25 cellular contexts compared by ENCODE assay signal in genomic region chr11:11558352-11558751, GRCh38.
A peak's percentile ranks its signal among the peaks of the same experiment; 100 is the strongest.
DNase-seq lines count a peak whose midpoint lies in the region; ATAC-seq and TF ChIP-seq lines count a peak whose summit lies in the region.
"Had no signal": no experiment of that assay in that cellular context is flagged by ENCODE, and none has a peak within 500 bp of the region (broad histone marks: within the 10 kb centered on the region; RNA-seq: fewer than 3 reads in every experiment).

No MANE protein-coding gene starts in this region.

- H3K9me3 Mint-ChIP-seq in GM23338: no peaks in the 10 kb centered on the region

- H3K36me3 Mint-ChIP-seq in GM23338 (ENCODE audit: low read depth): no peaks in the 10 kb centered on the region
- H3K36me3 Mint-ChIP-seq: activated CD8-positive, alpha-beta memory T cell treated with anti-CD3 and anti-CD28 coated beads, Interleukin-2, amount 10 ng/mL, durations not matched to agents 7 days and 5 days; naive thymus-derived CD4-positive, alpha-beta T cell had no signal

- no peaks in the 10 kb centered on the region for H3K27me3 Mint-ChIP-seq in GM23338 (ENCODE audit: insufficient read depth, low read depth, poor library complexity)
- H3K27me3 Mint-ChIP-seq: activated CD4-positive, alpha-beta T cell treated with anti-CD3 and anti-CD28 coated beads, Interleukin-2, amount 10 ng/mL, durations not matched to agents 24 days and 14 days; stimulated activated naive CD8-positive, alpha-beta T cell treated with anti-CD3 and anti-CD28 coated beads, Interleukin-15, amount 100 ng/mL, for 72 hours had no signal

- no peak for DNase-seq in GM23338 (ENCODE audit: low spot score)
- DNase-seq in NCI-H69 (lab: John Stamatoyannopoulos, UW): peak; percentile 32
- DNase-seq in left ventricle myocardium inferior: no peak
- DNase-seq in mucosa of gallbladder (ENCODE audit: low spot score): peak; percentile 40
- DNase-seq in HAP-1 (ENCODE audit: low spot score in 2 of 2): no peak
- no peak for DNase-seq in activated T-cell treated with anti-CD3 and anti-CD28 coated beads for 4 hours
- DNase-seq: activated CD4-positive, alpha-beta T cell treated with anti-CD3 and anti-CD28 coated beads, Interleukin-2, amount 10 ng/mL, durations not matched to agents 24 days and 14 days; activated CD8-positive, alpha-beta memory T cell treated with anti-CD3 and anti-CD28 coated beads, Interleukin-2, amount 10 ng/mL, durations not matched to agents 7 days and 5 days; activated naive CD4-positive, alpha-beta T cell; activated T-cell treated with anti-CD3 and anti-CD28 coated beads, Interleukin-2, amount 50 U/mL, for 72 hours; MM.1S; naive thymus-derived CD4-positive, alpha-beta T cell; NCI-H1436 treated with DMSO at 0.1 percent for 48 hours; NCI-H2107; NK-92 treated with Interleukin-12 subunit alpha and Interleukin-12 subunit beta, amount 100 ng/mL, for 24 hours; PC-3; SHP77 treated with DMSO at 0.1 percent for 48 hours; small intestine; stimulated activated CD4-positive, alpha-beta T cell treated with anti-CD3 and anti-CD28 coated beads, Interleukin-1b, Interleukin-23, amount 100 ng/mL, for 48 hours; stimulated activated CD8-positive, alpha-beta memory T cell treated with anti-CD3 and anti-CD28 coated beads, Interleukin-4, amount 100 ng/mL, for 48 hours; stimulated activated naive CD8-positive, alpha-beta T cell treated with anti-CD3 and anti-CD28 coated beads, Interleukin-15, amount 100 ng/mL, for 72 hours; T-helper 9 cell had no signal

- intact Hi-C loops in left ventricle myocardium inferior (cut with micrococcal nuclease): no loop called here

- ATAC-seq in GM23338 (peak; percentile 31; the same call in 2 of the 3 replicates), HG03139 (IDR thresholded peaks at IDR 0.05; ENCODE audit: unreplicated experiment) (no peak)
- ATAC-seq: activated CD8-positive, alpha-beta memory T cell treated with anti-CD3 and anti-CD28 coated beads, Interleukin-2, amount 10 ng/mL, durations not matched to agents 7 days and 5 days; activated T-cell treated with anti-CD3 and anti-CD28 coated beads, Interleukin-2, amount 50 U/mL, for 72 hours; HCT116; naive thymus-derived CD4-positive, alpha-beta T cell; PC-3; stimulated activated naive CD8-positive, alpha-beta T cell treated with anti-CD3 and anti-CD28 coated beads, Interleukin-15, amount 100 ng/mL, for 72 hours had no signal

- no peaks in the 10 kb centered on the region for H3F3A ChIP-seq in GM23338 (replicated peaks; ENCODE audit: low read depth)

- no peaks in the 10 kb centered on the region for H3K79me2 ChIP-seq in GM23338 (replicated peaks; ENCODE audit: insufficient read depth)

- H3K9me3 ChIP-seq in left ventricle myocardium inferior (replicated peaks) (no peaks in the 10 kb centered on the region), HAP-1 (no peaks in the 10 kb centered on the region)
- H3K9me3 ChIP-seq: tibial artery had no signal

- H3K4me3 Mint-ChIP-seq in GM23338: no peak overlapping the region
- H3K4me3 Mint-ChIP-seq: activated CD4-positive, alpha-beta T cell treated with anti-CD3 and anti-CD28 coated beads, Interleukin-2, amount 10 ng/mL, durations not matched to agents 24 days and 14 days; activated CD8-positive, alpha-beta memory T cell treated with anti-CD3 and anti-CD28 coated beads, Interleukin-2, amount 10 ng/mL, durations not matched to agents 7 days and 5 days; activated T-cell treated with anti-CD3 and anti-CD28 coated beads, Interleukin-2, amount 50 U/mL, for 72 hours; naive thymus-derived CD4-positive, alpha-beta T cell; stimulated activated naive CD8-positive, alpha-beta T cell treated with anti-CD3 and anti-CD28 coated beads, Interleukin-15, amount 100 ng/mL, for 72 hours had no signal

- no peak overlapping the region for H3K27ac Mint-ChIP-seq in GM23338
- H3K27ac Mint-ChIP-seq: activated CD4-positive, alpha-beta T cell treated with anti-CD3 and anti-CD28 coated beads, Interleukin-2, amount 10 ng/mL, durations not matched to agents 24 days and 14 days; activated CD8-positive, alpha-beta memory T cell treated with anti-CD3 and anti-CD28 coated beads, Interleukin-2, amount 10 ng/mL, durations not matched to agents 7 days and 5 days; activated T-cell treated with anti-CD3 and anti-CD28 coated beads, Interleukin-2, amount 50 U/mL, for 72 hours; naive thymus-derived CD4-positive, alpha-beta T cell; stimulated activated naive CD8-positive, alpha-beta T cell treated with anti-CD3 and anti-CD28 coated beads, Interleukin-15, amount 100 ng/mL, for 72 hours had no signal

- TF ChIP-seq CTCF in GM23338 (conservative IDR thresholded peaks at IDR 0.05; ENCODE audit: low read depth in 2 of 2) (no peak), left ventricle myocardium inferior (IDR thresholded peaks at IDR 0.05; ENCODE audit: borderline replicate concordance) (peak; percentile 12)

- no peak overlapping the region for H3K4me2 ChIP-seq in GM23338

- H3K9me2 ChIP-seq in GM23338 (ENCODE audit: insufficient read depth): peaks cover 3% of the 10 kb centered on the region; the same call in 1 of the 2 replicates

- H4K20me1 ChIP-seq in GM23338 (replicated peaks; ENCODE audit: insufficient read depth): no peaks in the 10 kb centered on the region

- H3K27me3 ChIP-seq in GM23338 (ENCODE audit: insufficient read depth): no peaks in the 10 kb centered on the region
- no peaks in the 10 kb centered on the region for H3K27me3 ChIP-seq in left ventricle myocardium inferior (ENCODE audit: low read depth)
- H3K27me3 ChIP-seq in HAP-1 (ENCODE audit: low read depth): no peaks in the 10 kb centered on the region
- H3K27me3 ChIP-seq: tibial artery had no signal

- H3K36me3 ChIP-seq in GM23338 (ENCODE audit: insufficient read depth) (no peaks in the 10 kb centered on the region), left ventricle myocardium inferior (no peaks in the 10 kb centered on the region), HAP-1 (replicated peaks) (no peaks in the 10 kb centered on the region)
- H3K36me3 ChIP-seq: tibial artery had no signal

- in situ Hi-C loops in HAP-1 (cut with MboI; ENCODE audit: low sequenced_read_pairs): no loop called here

- no peak overlapping the region for H2AFZ ChIP-seq in GM23338

- H3K4me1 Mint-ChIP-seq in GM23338: no peaks in the 10 kb centered on the region; the same call in 2 of the 3 replicates
- H3K4me1 Mint-ChIP-seq: activated CD4-positive, alpha-beta T cell treated with anti-CD3 and anti-CD28 coated beads, Interleukin-2, amount 10 ng/mL, durations not matched to agents 24 days and 14 days; activated CD8-positive, alpha-beta memory T cell treated with anti-CD3 and anti-CD28 coated beads, Interleukin-2, amount 10 ng/mL, durations not matched to agents 7 days and 5 days; naive thymus-derived CD4-positive, alpha-beta T cell; stimulated activated naive CD8-positive, alpha-beta T cell treated with anti-CD3 and anti-CD28 coated beads, Interleukin-15, amount 100 ng/mL, for 72 hours had no signal

- H3K4me1 ChIP-seq in GM23338 (ENCODE audit: insufficient read depth) (no peaks in the 10 kb centered on the region), left ventricle myocardium inferior (peaks cover 72% of the 10 kb centered on the region), HAP-1 (no peaks in the 10 kb centered on the region)

- H3K27ac ChIP-seq in GM23338 (ENCODE audit: low read depth): no peak overlapping the region
- peak overlapping the region; percentile 62 for H3K27ac ChIP-seq in left ventricle myocardium inferior (replicated peaks)
- H3K27ac ChIP-seq: tibial artery had no signal

- H3K4me3 ChIP-seq in GM23338: no peak overlapping the region
- H3K4me3 ChIP-seq in left ventricle myocardium inferior: no peak overlapping the region
- H3K4me3 ChIP-seq in HAP-1: no peak overlapping the region
- H3K4me3 ChIP-seq: tibial artery had no signal

TF ChIP-seq in GM23338, 12 proteins besides CTCF, POLR2A, EP300 and RAD21:
- TF ChIP-seq STAT1 (IDR thresholded peaks at IDR 0.05; ENCODE audit: unreplicated experiment) (no peak), JUNB (IDR thresholded peaks at IDR 0.05; ENCODE audit: unreplicated experiment) (no peak), EZH2phosphoT487 (IDR thresholded peaks at IDR 0.05; ENCODE audit: unreplicated experiment) (no peak), ZNF331 (CRISPR knock-in tag; IDR thresholded peaks at IDR 0.05; ENCODE audit: low read depth) (no peak), NANOG (IDR thresholded peaks at IDR 0.05; ENCODE audit: borderline replicate concordance) (no peak), CREB1 (CRISPR knock-in tag; IDR thresholded peaks at IDR 0.05; ENCODE audit: low read depth) (no peak)

Comparison
In these comparisons a context has a peak if more than half of its experiments do, and no peak if none do; other contexts are left out.
1. DNase-seq: peak in NCI-H69 (single experiment) and mucosa of gallbladder (single experiment); none in GM23338 (single experiment), left ventricle myocardium inferior (single experiment), HAP-1 (0 of 2) and activated T-cell treated with anti-CD3 and anti-CD28 coated beads for 4 hours (single experiment).